Comparison of ENCODE assay signal across 24 cellular contexts in genomic region chr15:48754011-48754410, GRCh38. TPM values are rescaled to one million over a fixed set of nuclear protein-coding genes. Genes with fewer than 3 reads are reported as not detected.
DNase-seq lines count a peak whose midpoint lies in the region; ATAC-seq, FAIRE-seq and TF ChIP-seq lines count a peak whose summit lies in the region.
"Had no signal": no experiment of that assay in that cellular context is flagged by ENCODE, and none has a peak within 500 bp of the region (broad histone marks: within the 10 kb centered on the region; RNA-seq: fewer than 3 reads in every experiment).

No MANE protein-coding gene starts in this region.

- H3K36me3 ChIP-seq in CD8-positive, alpha-beta T cell (ENCODE audit: insufficient read depth, low read length): no peaks in the 10 kb centered on the region
- H3K36me3 ChIP-seq in HepG2 (replicated peaks in 1 of 2; ENCODE audit: control insufficient read depth in 1 of 2, insufficient read depth in 2 of 2, low read length in 2 of 2): peaks cover 0 to 27% of the 10 kb centered on the region in 2 experiments; a peak in 2 of 5 replicates

- H3K9ac ChIP-seq in HepG2 (ENCODE audit: insufficient read depth, low read depth, low read length): no peak overlapping the region
- H3K9ac ChIP-seq: BLaER1 had no signal

- no peaks in the 10 kb centered on the region for H3K79me2 ChIP-seq in HepG2 (ENCODE audit: insufficient read depth, low read length)

- POLR2A ChIA-PET in CD8-positive, alpha-beta T cell (lab: Charles Lee): no interaction called here
- POLR2A ChIA-PET in HepG2 (lab: Yijun Ruan, JAX): no interaction called here

- CTCF ChIA-PET in CD8-positive, alpha-beta T cell (lab: Charles Lee): no interaction called here
- CTCF ChIA-PET in HepG2 (lab: Yijun Ruan, JAX; ENCODE audit: low intra/inter-chr PET ratio, low total read pairs): no interaction called here

- intact Hi-C loops in CD8-positive, alpha-beta T cell (cut with DNase I, micrococcal nuclease): no loop called here
- intact Hi-C loops in HepG2 (cut with micrococcal nuclease; ENCODE audit: unreplicated experiment): no loop called here

- no peaks in the 10 kb centered on the region for H3K27me3 Mint-ChIP-seq in CD8-positive, alpha-beta T cell (ENCODE audit: low read depth)
- H3K27me3 Mint-ChIP-seq: CD4-positive, alpha-beta T cell; T-helper 17 cell had no signal

- no peak for TF ChIP-seq POLR2A in HepG2 (IDR thresholded peaks at IDR 0.05; ENCODE audit: insufficient read depth in 1 of 2, low read depth in 2 of 2, low read length in 2 of 2)

- no peak for FAIRE-seq in HepG2 (lab: Jason Lieb, UNC)
- FAIRE-seq: H54 had no signal

- no peak overlapping the region for H3K27ac Mint-ChIP-seq in CD8-positive, alpha-beta T cell
- H3K27ac Mint-ChIP-seq: CD4-positive, alpha-beta T cell; T-helper 17 cell had no signal

- no peak for ATAC-seq in CD8-positive, alpha-beta T cell
- no peak for ATAC-seq in HepG2
- ATAC-seq: T-helper 17 cell had no signal

- in situ Hi-C loops in HepG2 (cut with HindIII; ENCODE audit: extremely low pct_ligation_motif_present, low pct_unique_long_range_greater_than_20kb): no loop called here

- no peaks in the 10 kb centered on the region for H3K27me3 ChIP-seq in CD8-positive, alpha-beta T cell (ENCODE audit: insufficient read depth, low read length)
- H3K27me3 ChIP-seq in HepG2 (ENCODE audit: control insufficient read depth in 1 of 2, insufficient read depth in 2 of 2, low read length in 2 of 2): no peaks in the 10 kb centered on the region
- H3K27me3 ChIP-seq: BLaER1 had no signal

- no peak overlapping the region for H3K4me2 ChIP-seq in HepG2 (ENCODE audit: low read depth, low read length)
- H3K4me2 ChIP-seq: BLaER1 had no signal

- 92% methylated on average over 3 of the region's 3 CpGs for WGBS in HepG2 (ENCODE audit: low lambda C conversion rate)

- TF ChIP-seq CTCF in AG10803 (conservative IDR thresholded peaks at IDR 0.05; ENCODE audit: low read length): no peak
- no peak for TF ChIP-seq CTCF in retinal pigment epithelial cell (conservative IDR thresholded peaks at IDR 0.05; ENCODE audit: low read depth, low read length)
- TF ChIP-seq CTCF in CD8-positive, alpha-beta T cell (IDR thresholded peaks at IDR 0.05): no peak
- TF ChIP-seq CTCF in HepG2 (CRISPR knock-in tag; IDR thresholded peaks at IDR 0.05): no peak

- TF ChIP-seq EP300 in HepG2 (IDR thresholded peaks at IDR 0.05; ENCODE audit: low read depth in 2 of 2, low read length in 2 of 2): no peak
- no peak for TF ChIP-seq EP300 in HepG2 (CRISPR knock-in tag; IDR thresholded peaks at IDR 0.05; ENCODE audit: borderline replicate concordance)

- H3K4me3 Mint-ChIP-seq in CD8-positive, alpha-beta T cell: no peak overlapping the region
- H3K4me3 Mint-ChIP-seq: CD4-positive, alpha-beta T cell; T-helper 17 cell had no signal

- H3K4me1 ChIP-seq in CD8-positive, alpha-beta T cell (ENCODE audit: insufficient read depth, low read length): no peaks in the 10 kb centered on the region
- no peaks in the 10 kb centered on the region for H3K4me1 ChIP-seq in HepG2 (ENCODE audit: insufficient read depth, low read length)
- H3K4me1 ChIP-seq: BLaER1, Caco-2 had no signal

- DNase-seq in AG10803 (ENCODE audit: low read depth) (peak; percentile 46), GM04504 (ENCODE audit: low read depth) (peak; percentile 17), amniotic epithelial cell (ENCODE audit: low read depth) (peak; percentile 29), retinal pigment epithelial cell (ENCODE audit: low read depth) (peak; percentile 89), retina (no peak), HepG2 (ENCODE audit: low spot score) (no peak)
- DNase-seq in CD8-positive, alpha-beta T cell: no peak
- DNase-seq: Caco-2; CD4-positive, alpha-beta T cell; DMS 273 treated with DMSO at 0.1 percent for 48 hours; DMS79 treated with DMSO at 0.1 percent for 48 hours; KBM-7; NCI-H1105; NCI-H2081; NCI-H2171; NCI-H446; NCI-H69; SHP77 treated with DMSO at 0.1 percent for 48 hours; SW 1271; T-helper 17 cell had no signal

- no peak overlapping the region for H2AFZ ChIP-seq in HepG2 (ENCODE audit: low read length)

- H4K20me1 ChIP-seq in HepG2 (ENCODE audit: insufficient read depth, low read length): no peaks in the 10 kb centered on the region
- H4K20me1 ChIP-seq: BLaER1 had no signal

- no peak for TF ChIP-seq RAD21 in HepG2 (CRISPR knock-in tag; IDR thresholded peaks at IDR 0.05)

- H3K36me3 Mint-ChIP-seq in CD8-positive, alpha-beta T cell: peaks cover 53% of the 10 kb centered on the region

- no peak overlapping the region for H3K27ac ChIP-seq in CD8-positive, alpha-beta T cell (ENCODE audit: low read depth, low read length)
- H3K27ac ChIP-seq in HepG2 (ENCODE audit: extremely low read length, insufficient read depth, low read length): no peak overlapping the region
- H3K27ac ChIP-seq: BLaER1, RWPE1, SK-N-MC had no signal

- H3K9me3 Mint-ChIP-seq in CD8-positive, alpha-beta T cell: no peaks in the 10 kb centered on the region
- H3K9me3 Mint-ChIP-seq: CD4-positive, alpha-beta T cell had no signal

- H3K9me3 ChIP-seq in CD8-positive, alpha-beta T cell (ENCODE audit: low read length): no peaks in the 10 kb centered on the region
- H3K9me3 ChIP-seq in HepG2 (ENCODE audit: low read length): no peaks in the 10 kb centered on the region
- H3K9me3 ChIP-seq: BLaER1, Caco-2 had no signal

- H3K4me3 ChIP-seq in AG10803 (ENCODE audit: low read length): no peak overlapping the region
- H3K4me3 ChIP-seq in retinal pigment epithelial cell (ENCODE audit: low read length): no peak overlapping the region
- no peak overlapping the region for H3K4me3 ChIP-seq in CD8-positive, alpha-beta T cell (ENCODE audit: low read depth, low read length)
- no peak overlapping the region for H3K4me3 ChIP-seq in HepG2 (replicated peaks in 1 of 3; ENCODE audit: insufficient read depth in 1 of 3, low read depth in 2 of 3, low read length in 3 of 3)
- H3K4me3 ChIP-seq: BLaER1, SK-N-MC had no signal

- no TSS peak for BruUV-seq in HepG2 (replicated peaks; lab: Mats Ljungman, UMichigan)

- no peaks in the 10 kb centered on the region for H3K4me1 Mint-ChIP-seq in CD8-positive, alpha-beta T cell (ENCODE audit: low read depth)
- H3K4me1 Mint-ChIP-seq: T-helper 17 cell had no signal

TF ChIP-seq in HepG2, 621 proteins besides CTCF, POLR2A, EP300 and RAD21 (continues in another document):
- TF ChIP-seq ZNF468 (CRISPR knock-in tag; IDR thresholded peaks at IDR 0.05) (no peak), NFE2 (CRISPR knock-in tag; IDR thresholded peaks at IDR 0.05) (no peak), BCL3 (CRISPR knock-in tag; IDR thresholded peaks at IDR 0.05) (no peak), ZNF431 (CRISPR knock-in tag; IDR thresholded peaks at IDR 0.05; ENCODE audit: borderline replicate concordance, low read depth) (no peak), SNRNP70 (IDR thresholded peaks at IDR 0.05; ENCODE audit: low read depth, low read length) (no peak), IRF2 (CRISPR knock-in tag; IDR thresholded peaks at IDR 0.05) (no peak), ZNF143 (CRISPR knock-in tag; IDR thresholded peaks at IDR 0.05) (no peak), ZNF512 (CRISPR knock-in tag; IDR thresholded peaks at IDR 0.05) (no peak)

RNA-seq across cellular contexts. Expression of gene CEP152, which starts 56.9 kb away (rescaled TPM):
- total RNA-seq in CD8-positive, alpha-beta T cell: 1 to 10 TPM; 3.9 to 5.1 TPM
- 14.7 and 20.2 TPM in 2 replicates for total RNA-seq in HepG2 (2016; rRNA removed; fragmentation: Illumina TruSeq; extraction: Trizol)
- 1.2 and 1.9 TPM in 2 replicates for total RNA-seq in HepG2 (2016; cell fraction: cytosol; rRNA removed; fragmentation: Illumina TruSeq; extraction: Trizol; ENCODE audit: low read depth)
- 15.0 and 18.5 TPM in 2 replicates for total RNA-seq in HepG2 (2016; cell fraction: insoluble cytoplasmic fraction; rRNA removed; fragmentation: Illumina TruSeq; extraction: Trizol)
- 2.5 and 2.8 TPM in 2 replicates for total RNA-seq in HepG2 (2016; cell fraction: membrane; rRNA removed; fragmentation: Illumina TruSeq; extraction: Trizol)
- total RNA-seq in HepG2 (2016; cell fraction: nucleus; rRNA removed; fragmentation: Illumina TruSeq; extraction: Trizol): 30.2 and 35.8 TPM in 2 replicates
- 0.82 and 1.3 TPM in 2 replicates for polyA plus RNA-seq in HepG2 (2011; rRNA removed)
- polyA plus RNA-seq in HepG2 (2011; cell fraction: cytosol; rRNA removed): 0.62 and 0.77 TPM in 2 replicates
- 1.4 and 2.1 TPM in 2 replicates for polyA plus RNA-seq in HepG2 (2011; cell fraction: nucleus; rRNA removed)
- 2.4 and 4.1 TPM in 2 replicates for polyA plus RNA-seq in HepG2 (2012)
- polyA plus RNA-seq in HepG2 (2016; cell fraction: cytosol; fragmentation: Illumina TruSeq; extraction: Trizol; ENCODE audit: low read depth): 0.10 and 0.26 TPM in 2 replicates
- 7.5 and 7.9 TPM in 2 replicates for polyA plus RNA-seq in HepG2 (2016; cell fraction: insoluble cytoplasmic fraction; fragmentation: Illumina TruSeq; extraction: Trizol; ENCODE audit: low read depth)
- polyA plus RNA-seq in HepG2 (2016; cell fraction: membrane; fragmentation: Illumina TruSeq; extraction: Trizol; ENCODE audit: low read depth): 0.38 and 0.42 TPM in 2 replicates
- 13.1 and 14.4 TPM in 2 replicates for polyA plus RNA-seq in HepG2 (2016; cell fraction: nucleus; fragmentation: Illumina TruSeq; extraction: Trizol; ENCODE audit: insufficient read depth, low read depth)
- 2.7 and 39.8 TPM in 2 replicates for polyA minus RNA-seq in HepG2 (2011; rRNA and poly(A)+ RNA removed; ENCODE audit: low replicate concordance)
- polyA minus RNA-seq in HepG2 (2011; cell fraction: cytosol; rRNA and poly(A)+ RNA removed): 1.8 and 2.5 TPM in 2 replicates
- 17.9 and 54.2 TPM in 2 replicates for polyA minus RNA-seq in HepG2 (2011; cell fraction: nucleus; rRNA and poly(A)+ RNA removed)

Comparison
In these comparisons a context has a peak if more than half of its experiments do, and no peak if none do; other contexts are left out.
1. DNase-seq: peak in AG10803 (single experiment), GM04504 (single experiment), amniotic epithelial cell (single experiment) and retinal pigment epithelial cell (single experiment); none in retina (single experiment), CD8-positive, alpha-beta T cell (0 of 7) and HepG2 (single experiment).